In the genomic region with DNA sequence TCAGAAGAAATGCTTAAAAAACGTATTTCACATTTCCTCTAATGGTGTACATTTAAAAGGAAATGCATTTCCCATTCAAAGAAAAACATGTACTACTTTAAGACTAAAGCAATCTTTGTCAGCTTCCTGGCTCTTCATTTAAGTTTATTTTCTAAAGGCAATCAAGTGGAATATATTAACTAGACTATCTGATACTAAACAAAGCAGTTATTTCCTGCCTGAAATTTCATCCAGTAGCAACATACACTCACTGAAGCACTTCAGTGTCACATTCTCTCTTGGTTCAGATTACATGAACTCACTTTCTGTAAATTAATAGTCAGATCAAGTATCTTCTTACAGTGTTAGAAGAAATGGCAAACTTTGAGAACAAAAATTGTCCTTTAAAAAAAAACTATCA, we compare ENCODE assay signal across 20 cellular contexts. TPM values are rescaled to one million over a fixed set of nuclear protein-coding genes. Genes with fewer than 3 reads are reported as not detected.
DNase-seq lines count a peak whose midpoint lies in the region; ATAC-seq and TF ChIP-seq lines count a peak whose summit lies in the region.
"Had no signal": no experiment of that assay in that cellular context is flagged by ENCODE, and none has a peak within 500 bp of the region (broad histone marks: within the 10 kb centered on the region; RNA-seq: fewer than 3 reads in every experiment).

No MANE protein-coding gene starts in this region.

- H3K36me3 Mint-ChIP-seq in MCF 10A (ENCODE audit: insufficient read depth, unreplicated experiment) = peaks cover 6% of the 10 kb centered on the region
- H3K36me3 Mint-ChIP-seq: activated CD4-positive, alpha-beta memory T cell treated with anti-CD3 and anti-CD28 coated beads for 36 hours had no signal

- H3K4me1 Mint-ChIP-seq in MCF 10A (ENCODE audit: insufficient read depth, unreplicated experiment) = no peaks in the 10 kb centered on the region

- WGBS in SK-N-SH (ENCODE audit: low lambda C conversion rate) = 27% methylated on average over 1 of the region's 1 CpG

- H3K79me2 ChIP-seq in SK-N-SH (ENCODE audit: insufficient read depth) (0 out of 2 replicates have a peak, but pooled peaks cover 3% of the 10 kb centered on the region), Karpas-422 (ENCODE audit: low read length) (peaks cover 95% of the 10 kb centered on the region)

- no TSS peak for BruUV-seq in MCF 10A (replicated peaks; lab: Mats Ljungman, UMichigan)

- H3K4me1 ChIP-seq in SK-N-SH (ENCODE audit: control insufficient read depth in 1 of 2, insufficient read depth in 2 of 2, low read depth in 1 of 2, low read length in 1 of 2) (peaks cover 0 to 6% of the 10 kb centered on the region in 2 experiments; a peak in 2 of 4 replicates), Karpas-422 (ENCODE audit: low read length) (peaks cover 39% of the 10 kb centered on the region), left lung (peaks cover 0 to 5% of the 10 kb centered on the region in 2 donors)

- no peaks in the 10 kb centered on the region for H3K27me3 ChIP-seq in SK-N-SH (ENCODE audit: insufficient read depth)
- H3K27me3 ChIP-seq in Karpas-422 (ENCODE audit: low read length) = no peaks in the 10 kb centered on the region
- no peaks in the 10 kb centered on the region for H3K27me3 ChIP-seq in left lung

- no peak overlapping the region for H3K27ac Mint-ChIP-seq in MCF 10A (ENCODE audit: low read depth, unreplicated experiment)
- H3K27ac Mint-ChIP-seq: activated CD4-positive, alpha-beta memory T cell treated with anti-CD3 and anti-CD28 coated beads for 36 hours; activated T-helper 1 cell treated with anti-CD3 and anti-CD28 coated beads, Interleukin-12 subunit alpha, Interleukin-12 subunit beta, Interleukin-2, Interleukin-4 antibody, amounts not matched to agents 30 ng/mL and 10 ng/mL and 1 ng/mL, durations not matched to agents 14 hours and 24 hours and 36 hours had no signal

- no peak for TF ChIP-seq CTCF in SK-N-SH (IDR thresholded peaks at IDR 0.05)
- no peak for TF ChIP-seq CTCF in astrocyte of the cerebellum (IDR thresholded peaks at IDR 0.05; ENCODE audit: low read depth, low read length, missing control alignments)
- TF ChIP-seq CTCF in left lung (IDR thresholded peaks at IDR 0.05) = no peak
- TF ChIP-seq CTCF in MCF 10A (IDR thresholded peaks at IDR 0.05; ENCODE audit: unreplicated experiment) = no peak

- H4K20me1 ChIP-seq in SK-N-SH (ENCODE audit: insufficient read depth) (no peaks in the 10 kb centered on the region), Karpas-422 (ENCODE audit: insufficient read depth, low read depth, low read length) (no peaks in the 10 kb centered on the region)

- H2AFZ ChIP-seq in SK-N-SH (ENCODE audit: low read depth) = no peak overlapping the region
- H2AFZ ChIP-seq in Karpas-422 (ENCODE audit: low read length) = no peak overlapping the region

- H3F3A ChIP-seq in SK-N-SH (replicated peaks; ENCODE audit: insufficient read depth) = no peaks in the 10 kb centered on the region

- H3K4me2 ChIP-seq in SK-N-SH = no peak overlapping the region
- peak overlapping the region; percentile 56 for H3K4me2 ChIP-seq in Karpas-422 (ENCODE audit: low read depth, low read length, poor library complexity, severe bottlenecking)
- H3K4me2 ChIP-seq: smooth muscle cell had no signal

- no peak overlapping the region for H3K27ac ChIP-seq in SK-N-SH (ENCODE audit: low read depth in 2 of 2, low read length in 1 of 2)
- peak overlapping the region; percentile 51 for H3K27ac ChIP-seq in Karpas-422 (ENCODE audit: low read length)
- H3K27ac ChIP-seq in left lung = no peak overlapping the region

- no peak for TF ChIP-seq EP300 in SK-N-SH (IDR thresholded peaks at IDR 0.05; ENCODE audit: borderline replicate concordance in 1 of 2, low read depth in 1 of 2, low read length in 1 of 2)

- H3K9me3 ChIP-seq in SK-N-SH (no peaks in the 10 kb centered on the region), Karpas-422 (ENCODE audit: low read length) (no peaks in the 10 kb centered on the region), left lung (no peaks in the 10 kb centered on the region)

- H3K9me2 ChIP-seq in SK-N-SH (no peaks in the 10 kb centered on the region), Karpas-422 (replicated peaks; ENCODE audit: insufficient read depth, low read length) (no peaks in the 10 kb centered on the region)

- no peak overlapping the region for H3K9ac ChIP-seq in SK-N-SH
- H3K9ac ChIP-seq in Karpas-422 (ENCODE audit: low read length) = peak overlapping the region; percentile 21

- H3K36me3 ChIP-seq in SK-N-SH (replicated peaks in 1 of 2; ENCODE audit: control insufficient read depth in 1 of 2, insufficient read depth in 2 of 2, low read length in 1 of 2) (no peaks in the 10 kb centered on the region), Karpas-422 (ENCODE audit: insufficient read depth, low read length) (no peaks in the 10 kb centered on the region), left lung (no peaks in the 10 kb centered on the region)

- in situ Hi-C loops in astrocyte of the cerebellum (cut with HindIII; ENCODE audit: low sequenced_read_pairs) = no loop called here

- no peak overlapping the region for H3K4me3 Mint-ChIP-seq in MCF 10A (ENCODE audit: unreplicated experiment)
- H3K4me3 Mint-ChIP-seq: activated CD4-positive, alpha-beta memory T cell treated with anti-CD3 and anti-CD28 coated beads for 36 hours; activated T-helper 1 cell treated with anti-CD3 and anti-CD28 coated beads, Interleukin-12 subunit alpha, Interleukin-12 subunit beta, Interleukin-2, Interleukin-4 antibody, amounts not matched to agents 30 ng/mL and 10 ng/mL and 1 ng/mL, durations not matched to agents 14 hours and 24 hours and 36 hours had no signal

- TF ChIP-seq RAD21 in SK-N-SH (IDR thresholded peaks at IDR 0.05; ENCODE audit: low read length) = no peak

- no peaks in the 10 kb centered on the region for H3K9me3 Mint-ChIP-seq in MCF 10A (ENCODE audit: unreplicated experiment)
- H3K9me3 Mint-ChIP-seq: activated CD4-positive, alpha-beta memory T cell treated with anti-CD3 and anti-CD28 coated beads for 36 hours; activated T-helper 1 cell treated with anti-CD3 and anti-CD28 coated beads, Interleukin-12 subunit alpha, Interleukin-12 subunit beta, Interleukin-2, Interleukin-4 antibody, amounts not matched to agents 30 ng/mL and 10 ng/mL and 1 ng/mL, durations not matched to agents 14 hours and 24 hours and 36 hours had no signal

- peak; percentile 77 for ATAC-seq in SK-N-SH treated with all-trans-retinoic acid at 6 μM for 48 hours
- ATAC-seq in left lung = peak; percentile 44
- no peak for ATAC-seq in GM18520 (IDR thresholded peaks at IDR 0.05; ENCODE audit: unreplicated experiment)
- ATAC-seq: naive thymus-derived CD8-positive, alpha-beta T cell had no signal

- H3K4me3 ChIP-seq in SK-N-SH (ENCODE audit: low read depth in 2 of 2, low read length in 1 of 2) (no peak overlapping the region), Karpas-422 (ENCODE audit: low read length) (peak overlapping the region; percentile 5; the same call in 1 of the 2 replicates), astrocyte of the cerebellum (ENCODE audit: low read depth, low read length) (no peak overlapping the region), left lung (no peak overlapping the region)
- H3K4me3 ChIP-seq: smooth muscle cell had no signal

- CTCF ChIA-PET in SK-N-SH (lab: Yijun Ruan, JAX) = interaction anchor here (1.1 to 1.4 kb wide), 2 partner anchors 34 to 35 kb away, joined by 3 to 4 read pairs; no protein-coding TSS in a partner anchor
- CTCF ChIA-PET in MCF 10A (lab: Yijun Ruan, JAX) = interaction anchor here (4.0 kb wide), 1 partner anchor 12 kb away, joined by 28 read pairs; no protein-coding TSS in a partner anchor

- intact Hi-C loops in left lung (cut with DNase I) (no loop called here), MCF 10A (cut with micrococcal nuclease) (no loop called here)

- no peaks in the 10 kb centered on the region for H3K27me3 Mint-ChIP-seq in MCF 10A (ENCODE audit: insufficient read depth, unreplicated experiment)
- H3K27me3 Mint-ChIP-seq: activated CD4-positive, alpha-beta memory T cell treated with anti-CD3 and anti-CD28 coated beads for 36 hours; naive thymus-derived CD8-positive, alpha-beta T cell had no signal

- DNase-seq in SK-N-SH (no peak), Karpas-422 (peak; percentile 66), astrocyte of the cerebellum (ENCODE audit: low read depth) (peak; percentile 13), left lung (no peak), retina (no peak), MCF 10A (ENCODE audit: unreplicated experiment) (no peak)
- DNase-seq: activated CD4-positive, alpha-beta memory T cell treated with anti-CD3 and anti-CD28 coated beads for 36 hours; amygdala; COR-L47; foreskin fibroblast; GDM1; MV-4-11; naive thymus-derived CD8-positive, alpha-beta T cell; NCI-H2081; posterior cingulate gyrus; SW 1271 had no signal

- POLR2A ChIA-PET in SK-N-SH (lab: Yijun Ruan, JAX) = no interaction called here
- POLR2A ChIA-PET in MCF 10A (lab: Yijun Ruan, JAX) = interaction anchor here (1.7 kb wide), 1 partner anchor 10 kb away, joined by 6 read pairs; no protein-coding TSS in a partner anchor

TF ChIP-seq in SK-N-SH treated with all-trans-retinoic acid at 6 μM for 48 hours, 23 proteins besides CTCF, POLR2A, EP300 and RAD21 (continues in another document):
- TF ChIP-seq BACH2 (CRISPR knock-in tag; IDR thresholded peaks at IDR 0.05; ENCODE audit: borderline replicate concordance) = no peak

TF ChIP-seq in SK-N-SH, 30 proteins besides CTCF, POLR2A, EP300 and RAD21 (continues in another document):
- TF ChIP-seq SMC3 (IDR thresholded peaks at IDR 0.05; ENCODE audit: low read depth, low read length) = no peak
- TF ChIP-seq MXI1 (IDR thresholded peaks at IDR 0.05; ENCODE audit: low read depth, low read length) = no peak
- TF ChIP-seq, protein P1, sequence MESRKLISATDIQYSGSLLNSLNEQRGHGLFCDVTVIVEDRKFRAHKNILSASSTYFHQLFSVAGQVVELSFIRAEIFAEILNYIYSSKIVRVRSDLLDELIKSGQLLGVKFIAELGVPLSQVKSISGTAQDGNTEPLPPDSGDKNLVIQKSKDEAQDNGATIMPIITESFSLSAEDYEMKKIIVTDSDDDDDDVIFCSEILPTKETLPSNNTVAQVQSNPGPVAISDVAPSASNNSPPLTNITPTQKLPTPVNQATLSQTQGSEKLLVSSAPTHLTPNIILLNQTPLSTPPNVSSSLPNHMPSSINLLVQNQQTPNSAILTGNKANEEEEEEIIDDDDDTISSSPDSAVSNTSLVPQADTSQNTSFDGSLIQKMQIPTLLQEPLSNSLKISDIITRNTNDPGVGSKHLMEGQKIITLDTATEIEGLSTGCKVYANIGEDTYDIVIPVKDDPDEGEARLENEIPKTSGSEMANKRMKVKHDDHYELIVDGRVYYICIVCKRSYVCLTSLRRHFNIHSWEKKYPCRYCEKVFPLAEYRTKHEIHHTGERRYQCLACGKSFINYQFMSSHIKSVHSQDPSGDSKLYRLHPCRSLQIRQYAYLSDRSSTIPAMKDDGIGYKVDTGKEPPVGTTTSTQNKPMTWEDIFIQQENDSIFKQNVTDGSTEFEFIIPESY (IDR thresholded peaks at IDR 0.05; ENCODE audit: borderline replicate concordance, low read depth) = no peak
- no peak for TF ChIP-seq SIN3A (IDR thresholded peaks at IDR 0.05; ENCODE audit: borderline replicate concordance, low read depth, low read length)

RNA-seq across cellular contexts. Expression of a gene that starts 42.5 kb away (rescaled TPM):
- polyA plus RNA-seq in SK-N-SH (2012; rRNA removed) = 11.4 and 14.5 TPM in 2 replicates
- polyA plus RNA-seq in SK-N-SH (2012; cell fraction: cytosol; rRNA removed) = 11.6 and 13.7 TPM in 2 replicates
- 11.9 and 14.3 TPM in 2 replicates for polyA plus RNA-seq in SK-N-SH (2012; cell fraction: nucleus; rRNA removed)
- 113 and 131 TPM in 2 replicates for total RNA-seq in Karpas-422 (2014; rRNA removed; shearing (Covaris generic); ENCODE audit: low replicate concordance)
- total RNA-seq in left lung = 10 to 100 TPM; 46.1 to 46.3 TPM
- 64.5 and 65.1 TPM in 2 replicates for total RNA-seq in MCF 10A (2022)

Comparison
In these comparisons a context has a peak if more than half of its experiments do, and no peak if none do; other contexts are left out.
1. DNase-seq: peak in Karpas-422 (single experiment) and astrocyte of the cerebellum (single experiment); none in SK-N-SH (single experiment), left lung (0 of 2), retina (single experiment) and MCF 10A (single experiment).